Comparison of ENCODE assay signal across 10 cellular contexts in the genomic region with DNA sequence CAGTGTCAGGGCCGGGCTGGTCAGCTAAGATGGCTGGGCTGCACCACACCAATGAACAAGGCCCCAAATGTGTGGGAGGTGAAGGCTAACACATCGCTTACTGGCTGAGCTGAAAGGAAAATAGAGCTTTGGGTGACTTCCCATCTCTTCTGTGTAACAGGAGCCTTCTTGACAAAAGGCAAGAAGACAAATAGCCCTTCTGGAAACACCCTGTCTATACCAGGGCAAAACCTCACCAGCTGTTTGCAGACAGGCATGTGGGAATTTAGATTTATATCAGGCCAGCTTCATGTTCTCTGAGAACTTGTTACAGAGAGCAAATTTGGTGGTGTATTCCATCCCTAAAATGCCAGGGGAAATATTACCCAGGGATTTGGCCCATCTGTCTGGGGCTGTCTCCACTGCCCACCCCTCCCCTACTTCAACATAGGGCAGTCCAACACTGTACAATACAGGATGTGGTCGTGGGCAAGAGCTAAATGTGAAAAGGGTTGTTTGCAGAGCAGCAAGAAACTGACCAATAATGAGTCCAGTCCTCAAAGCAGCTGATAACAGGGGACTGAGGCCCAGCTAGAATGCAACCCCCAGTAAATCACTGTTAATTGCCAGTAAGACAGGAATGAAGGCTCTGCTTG. TPM values are rescaled to one million over a fixed set of nuclear protein-coding genes. Genes with fewer than 3 reads are reported as not detected.
DNase-seq lines count a peak whose midpoint lies in the region; ATAC-seq and TF ChIP-seq lines count a peak whose summit lies in the region.
"Had no signal": no experiment of that assay in that cellular context is flagged by ENCODE, and none has a peak within 500 bp of the region (broad histone marks: within the 10 kb centered on the region; RNA-seq: fewer than 3 reads in every experiment).

No MANE protein-coding gene starts in this region.

- H4K20me1 ChIP-seq in smooth muscle cell (ENCODE audit: low read depth): peaks cover 7% of the 10 kb centered on the region

- H3F3A ChIP-seq in smooth muscle cell (ENCODE audit: low read depth): peaks cover 43% of the 10 kb centered on the region

- 10% methylated on average over 3 of the region's 3 CpGs for WGBS in smooth muscle cell (ENCODE audit: low lambda C conversion rate)
- WGBS in adrenal gland, 4 donors: 55 to 73% (median 68%) methylated on average over 3 of the region's 3 CpGs

- H3K27me3 ChIP-seq in SJCRH30 (no peaks in the 10 kb centered on the region), smooth muscle cell (ENCODE audit: low read depth) (no peaks in the 10 kb centered on the region), adrenal gland (peaks cover 6% of the 10 kb centered on the region)

- intact Hi-C loops in adrenal gland (cut with DNase I): no loop called here

- DNase-seq in H4 (ENCODE audit: low spot score): peak; percentile 98
- peak; percentile 91 to 95 for DNase-seq in SJCRH30
- peak; percentile 91 for DNase-seq in islet precursor cell
- no peak for DNase-seq in smooth muscle cell (lab: John Stamatoyannopoulos, UW; ENCODE audit: unreplicated experiment)
- no peak for DNase-seq in DMS79 treated with DMSO at 0.1 percent for 48 hours (lab: John Stamatoyannopoulos, UW)
- no peak for DNase-seq in medulla oblongata (ENCODE audit: extremely low spot score)
- DNase-seq in adrenal gland: no peak
- DNase-seq: NCI-H446 treated with DMSO at 0.1 percent for 48 hours, T-helper 2 cell had no signal

- no peaks in the 10 kb centered on the region; the same call in 1 of the 2 replicates for H3K9me3 ChIP-seq in SJCRH30 (replicated peaks)
- peaks cover 4% of the 10 kb centered on the region for H3K9me3 ChIP-seq in smooth muscle cell (replicated peaks; ENCODE audit: low read depth)
- H3K9me3 ChIP-seq in adrenal gland (replicated peaks in 1 of 3): no peaks in the 10 kb centered on the region

- H3K27ac ChIP-seq in SJCRH30 (peak overlapping the region; percentile 76), smooth muscle cell (ENCODE audit: low read depth) (peak overlapping the region; percentile 70), adrenal gland (peak overlapping the region in 2 of 5 donors; percentile 47 to 68)

- no peak for ATAC-seq in GM18907 (IDR thresholded peaks at IDR 0.05; ENCODE audit: unreplicated experiment)

- no peak for TF ChIP-seq POLR2A in adrenal gland (IDR thresholded peaks at IDR 0.05)

- no peaks in the 10 kb centered on the region for H3K36me3 ChIP-seq in SJCRH30
- no peaks in the 10 kb centered on the region for H3K36me3 ChIP-seq in smooth muscle cell (ENCODE audit: low read depth)
- H3K36me3 ChIP-seq in adrenal gland (replicated peaks in 1 of 2): no peaks in the 10 kb centered on the region

- H3K9ac ChIP-seq in smooth muscle cell (ENCODE audit: low read depth): peak overlapping the region; percentile 11

- no peak overlapping the region for H2AFZ ChIP-seq in smooth muscle cell (ENCODE audit: low read depth)

- H3K4me1 ChIP-seq in SJCRH30: peaks cover 44% of the 10 kb centered on the region
- peaks cover 16% of the 10 kb centered on the region for H3K4me1 ChIP-seq in smooth muscle cell (ENCODE audit: low read depth)
- H3K4me1 ChIP-seq in adrenal gland (replicated peaks in 1 of 2): peaks cover 0 to 4% of the 10 kb centered on the region in 2 donors

- peak overlapping the region; percentile 80 for H3K4me2 ChIP-seq in smooth muscle cell

- H3K4me3 ChIP-seq in SJCRH30: peak overlapping the region; percentile 16
- peak overlapping the region; percentile 3 for H3K4me3 ChIP-seq in smooth muscle cell
- no peak overlapping the region for H3K4me3 ChIP-seq in adrenal gland

- H3K79me2 ChIP-seq in smooth muscle cell (ENCODE audit: low read depth): peaks cover 76% of the 10 kb centered on the region

- TF ChIP-seq CTCF in smooth muscle cell (IDR thresholded peaks at IDR 0.05; ENCODE audit: borderline replicate concordance, insufficient read depth, poor library complexity, severe bottlenecking): no peak
- no peak for TF ChIP-seq CTCF in adrenal gland (IDR thresholded peaks at IDR 0.05)

RNA-seq across cellular contexts. Expression of a gene that starts 37.1 kb away (rescaled TPM):
- total RNA-seq in H4 (2014; rRNA removed; shearing (Covaris generic)): 0.70 and 1.3 TPM in 2 replicates
- total RNA-seq in SJCRH30 (2014; rRNA removed; shearing (Covaris generic)): 1.8 and 2.2 TPM in 2 replicates
- total RNA-seq in smooth muscle cell (36.7 and 47.2 TPM in 2 replicates), adrenal gland (1 to 10 TPM; 1.7 to 9.4 (median 4.5) TPM)
- polyA plus RNA-seq in smooth muscle cell (35.4 and 43.3 TPM in 2 replicates), adrenal gland (1 to 10 TPM; 1.4 to 3.2 (median 2.5) TPM)

Comparison
In these comparisons a context has a peak if more than half of its experiments do, and no peak if none do; other contexts are left out.
1. DNase-seq: peak in H4 (single experiment), SJCRH30 (2 of 2) and islet precursor cell (single experiment); none in smooth muscle cell (single experiment), DMS79 treated with DMSO at 0.1 percent for 48 hours (single experiment), medulla oblongata (single experiment) and adrenal gland (0 of 7).
2. H3K4me3 ChIP-seq: peak in SJCRH30 (single experiment) and smooth muscle cell (single experiment); none in adrenal gland (0 of 4).